In genomic region chr3:171620825-171621434, GRCh38 we compare ENCODE assay signal across 15 cellular contexts.
DNase-seq lines count a peak whose midpoint lies in the region; ATAC-seq and TF ChIP-seq lines count a peak whose summit lies in the region.
"Had no signal": no experiment of that assay in that cellular context is flagged by ENCODE, and none has a peak within 500 bp of the region (broad histone marks: within the 10 kb centered on the region; RNA-seq: fewer than 3 reads in every experiment).

No MANE protein-coding gene starts in this region.

- H2BK12ac ChIP-seq in H9 (ENCODE audit: insufficient read length, low read depth, low read length), result no peak overlapping the region

- ATAC-seq in GM21786 (IDR thresholded peaks at IDR 0.05; ENCODE audit: unreplicated experiment), result no peak
- ATAC-seq: heart right ventricle had no signal

- H4K8ac ChIP-seq in H9 (replicated peaks; ENCODE audit: insufficient read length, low read depth, low read length), result no peak overlapping the region

- no peaks in the 10 kb centered on the region for H3K79me2 ChIP-seq in H9 (ENCODE audit: insufficient read depth, low read length)

- H3K27ac ChIP-seq in SK-N-MC (no peak overlapping the region), H9 (ENCODE audit: insufficient read length, low read depth, low read length) (no peak overlapping the region)
- H3K27ac ChIP-seq: heart right ventricle, spleen, VCaP had no signal

- H3K27me3 ChIP-seq in H9 (ENCODE audit: insufficient read depth, low read length), result no peaks in the 10 kb centered on the region
- H3K27me3 ChIP-seq: heart right ventricle, spleen had no signal

- no peak overlapping the region for H4K91ac ChIP-seq in H9 (ENCODE audit: insufficient read length, low read depth, low read length)

- TF ChIP-seq CTCF in HFFc6 (IDR thresholded peaks at IDR 0.05) (no peak), H9 (conservative IDR thresholded peaks at IDR 0.05) (no peak)

- H3K79me1 ChIP-seq in H9 (ENCODE audit: insufficient read depth, low read depth, low read length, poor library complexity, severe bottlenecking), result no peaks in the 10 kb centered on the region

- no peak overlapping the region for H2BK20ac ChIP-seq in H9 (ENCODE audit: low read depth, low read length, poor library complexity, severe bottlenecking)

- H3K9me3 ChIP-seq in SK-N-MC (ENCODE audit: low read depth, low read length) (no peaks in the 10 kb centered on the region; the same call in 1 of the 2 replicates), H9 (ENCODE audit: control insufficient read depth, low read depth, low read length) (peaks cover 8% of the 10 kb centered on the region)
- H3K9me3 ChIP-seq: spleen had no signal

- no peak overlapping the region for H3K56ac ChIP-seq in H9 (ENCODE audit: insufficient read length, low read depth, low read length)

- no peak overlapping the region for H2BK120ac ChIP-seq in H9 (ENCODE audit: low read depth, low read length, poor library complexity, severe bottlenecking)

- no peak overlapping the region for H2BK5ac ChIP-seq in H9 (ENCODE audit: insufficient read length, low read length)

- no peak overlapping the region for H3K9ac ChIP-seq in SK-N-MC (ENCODE audit: insufficient read length)
- H3K9ac ChIP-seq in H9 (ENCODE audit: extremely low read depth, insufficient read length, low read length), result no peak overlapping the region

- H3K9me3 Mint-ChIP-seq in HFFc6 (peaks cover 4% of the 10 kb centered on the region; the same call in 1 of the 2 replicates), H9 (peaks cover 22 to 30% of the 10 kb centered on the region in 2 experiments)

- H2AK5ac ChIP-seq in H9 (ENCODE audit: insufficient read length, low read length), result no peak overlapping the region

- H3K14ac ChIP-seq in H9 (ENCODE audit: insufficient read depth, low read length), result no peak overlapping the region

- H3K4ac ChIP-seq in H9 (ENCODE audit: low read depth, low read length), result no peak overlapping the region

- H3K23me2 ChIP-seq in H9 (ENCODE audit: insufficient read length, low read depth, low read length, poor library complexity, severe bottlenecking), result no peaks in the 10 kb centered on the region

- H2BK15ac ChIP-seq in H9 (ENCODE audit: low read depth, low read length), result no peak overlapping the region

- H3K36me3 Mint-ChIP-seq in HFFc6 (ENCODE audit: low read depth) (no peaks in the 10 kb centered on the region), H9 (ENCODE audit: insufficient read depth in 1 of 3, low read depth in 3 of 3) (peaks cover 5 to 36% (median 13%) of the 10 kb centered on the region in 3 experiments)

- WGBS in H9 (ENCODE audit: extremely low coverage, insufficient read length, low lambda C conversion rate), result no CpG with 5 or more reads among the region's 1 CpG

- no peaks in the 10 kb centered on the region for H4K20me1 ChIP-seq in H9 (ENCODE audit: control insufficient read depth, insufficient read depth, insufficient read length)

- no peak overlapping the region for H3K4me2 ChIP-seq in H9 (ENCODE audit: insufficient read depth, insufficient read length, low read length)

- H3K23ac ChIP-seq in H9 (ENCODE audit: insufficient read length, low read depth, low read length), result no peak overlapping the region

- peak; percentile 12 for DNase-seq in HFFc6
- peak; percentile 70 for DNase-seq in SK-N-MC (ENCODE audit: low read depth, low spot score)
- peak; percentile 85 for DNase-seq in foreskin melanocyte
- DNase-seq in stromal cell of bone marrow (ENCODE audit: low read depth), result peak; percentile 33
- DNase-seq in H9, result no peak
- no peak for DNase-seq in NOMO-1 (lab: John Stamatoyannopoulos, UW; ENCODE audit: unreplicated experiment in 2 of 2)
- DNase-seq: activated naive CD4-positive, alpha-beta T cell treated with Interleukin-2 at 50 U/mL for 16 hours; CD8-positive, alpha-beta memory T cell; central memory CD4-positive, alpha-beta T cell; heart right ventricle; nucleus accumbens; spleen; SW 1271 had no signal

- no peak overlapping the region for H4K5ac ChIP-seq in H9 (ENCODE audit: insufficient read length, low read depth, low read length)

- H3K4me1 Mint-ChIP-seq in HFFc6 (ENCODE audit: low read depth), result peaks cover 9% of the 10 kb centered on the region
- H3K4me1 Mint-ChIP-seq in H9, result no peaks in the 10 kb centered on the region

- H3K4me3 ChIP-seq in SK-N-MC, result no peak overlapping the region
- H3K4me3 ChIP-seq: heart right ventricle, spleen had no signal

- no peaks in the 10 kb centered on the region for H3K4me1 ChIP-seq in H9 (ENCODE audit: insufficient read depth, low read length)
- H3K4me1 ChIP-seq: spleen had no signal

- H3K27me3 Mint-ChIP-seq in HFFc6 (ENCODE audit: insufficient read depth), result no peaks in the 10 kb centered on the region
- H3K27me3 Mint-ChIP-seq in H9 (ENCODE audit: low read depth), result no peaks in the 10 kb centered on the region

- no peak overlapping the region for H3K4me3 Mint-ChIP-seq in HFFc6
- no peak overlapping the region for H3K4me3 Mint-ChIP-seq in H9
- H3K4me3 Mint-ChIP-seq: CD8-positive, alpha-beta memory T cell had no signal

- H3K18ac ChIP-seq in H9 (ENCODE audit: insufficient read length, low read depth, low read length), result no peak overlapping the region

- H2AFZ ChIP-seq in H9 (ENCODE audit: low read length), result no peak overlapping the region

- H3K27ac Mint-ChIP-seq in HFFc6 (no peak overlapping the region), H9 (no peak overlapping the region)
- H3K27ac Mint-ChIP-seq: CD8-positive, alpha-beta memory T cell had no signal

- H3T11ph ChIP-seq in H9 (ENCODE audit: low read length), result no peak overlapping the region

- H3K36me3 ChIP-seq in SK-N-MC (ENCODE audit: insufficient read depth, low read length), result no peaks in the 10 kb centered on the region

Comparison
In these comparisons a context has a peak if more than half of its experiments do, and no peak if none do; other contexts are left out.
1. DNase-seq: peak in HFFc6 (single experiment), SK-N-MC (single experiment), foreskin melanocyte (single experiment) and stromal cell of bone marrow (single experiment); none in H9 (single experiment) and NOMO-1 (0 of 2).